Comparison of ENCODE assay signal across 8 cellular contexts in the genomic region with DNA sequence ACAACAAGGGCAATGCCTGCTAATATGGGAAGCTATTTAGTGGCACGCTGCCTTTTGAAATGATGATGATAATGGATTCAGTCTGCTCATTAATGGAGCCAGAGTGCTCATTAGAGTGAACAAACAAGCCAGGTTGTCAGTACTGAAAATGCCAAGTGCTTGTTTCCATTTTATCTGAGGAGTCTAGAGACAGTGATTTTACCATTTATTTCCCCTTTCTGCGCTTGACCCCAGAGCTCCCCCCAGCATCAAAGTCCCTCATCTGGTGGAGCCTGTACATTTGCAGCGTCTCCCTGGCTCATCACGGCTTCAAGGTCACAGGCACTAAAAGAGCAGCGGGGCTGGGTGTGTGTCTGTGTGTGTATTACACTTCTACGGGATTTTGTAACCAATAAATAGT.
DNase-seq lines count a peak whose midpoint lies in the region; ATAC-seq and TF ChIP-seq lines count a peak whose summit lies in the region.

No MANE protein-coding gene starts in this region.

- H3K4me3 Mint-ChIP-seq in progenitor cell of endocrine pancreas (ENCODE audit: low read depth), result peak overlapping the region; percentile 70

- no peak for TF ChIP-seq CTCF in GM10248 (IDR thresholded peaks at IDR 0.05; ENCODE audit: control extremely low read depth, extremely low read depth, low read depth, missing control alignments)
- no peak for TF ChIP-seq CTCF in epithelial cell of proximal tubule (conservative IDR thresholded peaks at IDR 0.05; ENCODE audit: low read depth, low read length)
- no peak for TF ChIP-seq CTCF in progenitor cell of endocrine pancreas (IDR thresholded peaks at IDR 0.05; ENCODE audit: unreplicated experiment)

- peak overlapping the region; percentile 47 for H3K4me3 ChIP-seq in epithelial cell of proximal tubule (ENCODE audit: low read depth, low read length)

- POLR2A ChIA-PET in GM10248 (lab: Yijun Ruan, JAX), result no interaction called here

- H3K27ac Mint-ChIP-seq in progenitor cell of endocrine pancreas, result no peak overlapping the region

- no peaks in the 10 kb centered on the region for H3K9me3 Mint-ChIP-seq in progenitor cell of endocrine pancreas (ENCODE audit: low read depth)

- H3K27me3 Mint-ChIP-seq in progenitor cell of endocrine pancreas, result peaks cover 34% of the 10 kb centered on the region

- ATAC-seq in GM21737 (IDR thresholded peaks at IDR 0.05; ENCODE audit: unreplicated experiment), result no peak
- no peak for ATAC-seq in GM18873 (IDR thresholded peaks at IDR 0.05; ENCODE audit: low FRiP score, unreplicated experiment)

- H3K36me3 Mint-ChIP-seq in progenitor cell of endocrine pancreas (ENCODE audit: insufficient read depth), result no peaks in the 10 kb centered on the region

- CTCF ChIA-PET in GM10248 (lab: Yijun Ruan, JAX), result interaction anchor here (1.4 kb wide), 1 partner anchor 8 kb away, joined by 5 read pairs; no protein-coding TSS in a partner anchor

- peaks cover 11% of the 10 kb centered on the region for H3K4me1 Mint-ChIP-seq in progenitor cell of endocrine pancreas (ENCODE audit: low read depth)

- DNase-seq in GM10248 (ENCODE audit: extremely low spot score) (peak; percentile 4), NCI-H2107 (lab: John Stamatoyannopoulos, UW) (peak; percentile 33), epithelial cell of proximal tubule (ENCODE audit: low read depth) (no peak), progenitor cell of endocrine pancreas (ENCODE audit: low spot score, unreplicated experiment) (no peak), RKO (ENCODE audit: low spot score) (no peak), NCI-H2227 (lab: John Stamatoyannopoulos, UW; ENCODE audit: unreplicated experiment) (no peak)

Comparison
In these comparisons a context has a peak if more than half of its experiments do, and no peak if none do; other contexts are left out.
1. DNase-seq: peak in GM10248 (single experiment) and NCI-H2107 (single experiment); none in epithelial cell of proximal tubule (single experiment), progenitor cell of endocrine pancreas (single experiment), RKO (single experiment) and NCI-H2227 (single experiment).